ENCODE assay signal across 1 cellular context in the genomic region with DNA sequence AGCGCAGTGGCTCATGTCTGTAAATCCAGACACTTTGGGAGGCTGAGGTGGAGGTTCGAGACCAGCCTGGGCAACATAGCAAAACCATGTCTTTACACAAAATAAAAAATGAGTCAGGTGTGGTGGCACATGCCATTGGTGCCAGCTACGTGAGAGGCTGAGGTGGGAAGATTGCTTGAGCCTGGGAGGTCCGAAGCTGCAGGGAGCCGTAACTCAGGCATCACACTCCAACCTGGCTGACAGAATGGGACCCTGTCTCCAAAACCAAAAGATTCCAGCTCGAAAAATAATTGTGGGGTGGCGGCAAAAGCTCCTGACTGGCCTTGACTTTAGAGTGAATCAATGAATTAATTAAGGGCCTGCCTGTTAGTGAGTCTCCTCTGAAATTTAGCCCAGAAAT.
TF ChIP-seq lines count a peak whose summit lies in the region.

No MANE protein-coding gene starts in this region.

TF ChIP-seq in H1, 55 proteins besides CTCF, POLR2A, EP300 and RAD21:
- TF ChIP-seq SRF (IDR thresholded peaks at IDR 0.05; ENCODE audit: low read depth, low read length) (no peak), SP2 (IDR thresholded peaks at IDR 0.05; ENCODE audit: low read length) (no peak), POLR2AphosphoS5 (IDR thresholded peaks at IDR 0.05; ENCODE audit: low read depth, low read length) (no peak), SP4 (IDR thresholded peaks at IDR 0.05; ENCODE audit: low read length) (no peak), CBX5 (IDR thresholded peaks at IDR 0.05; ENCODE audit: low read depth, low read length) (no peak), GTF2F1 (IDR thresholded peaks at IDR 0.05; ENCODE audit: borderline replicate concordance, low read depth, low read length) (no peak), BCL11A (IDR thresholded peaks at IDR 0.05; ENCODE audit: low read depth in 2 of 2, low read length in 2 of 2) (no peak), CTBP2 (IDR thresholded peaks at IDR 0.05; ENCODE audit: borderline replicate concordance, insufficient read depth, insufficient read length, low read length) (no peak), CREB1 (IDR thresholded peaks at IDR 0.05) (no peak), CEBPB (IDR thresholded peaks at IDR 0.05; ENCODE audit: low read depth, low read length) (no peak), SAP30 (IDR thresholded peaks at IDR 0.05; ENCODE audit: insufficient read depth, insufficient replicate concordance, low read length) (no peak), NANOG (IDR thresholded peaks at IDR 0.05; ENCODE audit: insufficient read depth, low read depth, low read length, poor library complexity, severe bottlenecking) (no peak), SIX5 (IDR thresholded peaks at IDR 0.05; ENCODE audit: low read depth, low read length) (no peak)
- TF ChIP-seq, protein P1, sequence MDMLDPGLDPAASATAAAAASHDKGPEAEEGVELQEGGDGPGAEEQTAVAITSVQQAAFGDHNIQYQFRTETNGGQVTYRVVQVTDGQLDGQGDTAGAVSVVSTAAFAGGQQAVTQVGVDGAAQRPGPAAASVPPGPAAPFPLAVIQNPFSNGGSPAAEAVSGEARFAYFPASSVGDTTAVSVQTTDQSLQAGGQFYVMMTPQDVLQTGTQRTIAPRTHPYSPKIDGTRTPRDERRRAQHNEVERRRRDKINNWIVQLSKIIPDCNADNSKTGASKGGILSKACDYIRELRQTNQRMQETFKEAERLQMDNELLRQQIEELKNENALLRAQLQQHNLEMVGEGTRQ (IDR thresholded peaks at IDR 0.05; ENCODE audit: low read length): no peak
- TF ChIP-seq, protein P2, sequence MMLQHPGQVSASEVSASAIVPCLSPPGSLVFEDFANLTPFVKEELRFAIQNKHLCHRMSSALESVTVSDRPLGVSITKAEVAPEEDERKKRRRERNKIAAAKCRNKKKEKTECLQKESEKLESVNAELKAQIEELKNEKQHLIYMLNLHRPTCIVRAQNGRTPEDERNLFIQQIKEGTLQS (IDR thresholded peaks at IDR 0.05; ENCODE audit: insufficient read depth, low read depth, low read length): no peak
- TF ChIP-seq, protein P3, sequence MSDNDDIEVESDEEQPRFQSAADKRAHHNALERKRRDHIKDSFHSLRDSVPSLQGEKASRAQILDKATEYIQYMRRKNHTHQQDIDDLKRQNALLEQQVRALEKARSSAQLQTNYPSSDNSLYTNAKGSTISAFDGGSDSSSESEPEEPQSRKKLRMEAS (IDR thresholded peaks at IDR 0.05): no peak
- TF ChIP-seq, protein P4, sequence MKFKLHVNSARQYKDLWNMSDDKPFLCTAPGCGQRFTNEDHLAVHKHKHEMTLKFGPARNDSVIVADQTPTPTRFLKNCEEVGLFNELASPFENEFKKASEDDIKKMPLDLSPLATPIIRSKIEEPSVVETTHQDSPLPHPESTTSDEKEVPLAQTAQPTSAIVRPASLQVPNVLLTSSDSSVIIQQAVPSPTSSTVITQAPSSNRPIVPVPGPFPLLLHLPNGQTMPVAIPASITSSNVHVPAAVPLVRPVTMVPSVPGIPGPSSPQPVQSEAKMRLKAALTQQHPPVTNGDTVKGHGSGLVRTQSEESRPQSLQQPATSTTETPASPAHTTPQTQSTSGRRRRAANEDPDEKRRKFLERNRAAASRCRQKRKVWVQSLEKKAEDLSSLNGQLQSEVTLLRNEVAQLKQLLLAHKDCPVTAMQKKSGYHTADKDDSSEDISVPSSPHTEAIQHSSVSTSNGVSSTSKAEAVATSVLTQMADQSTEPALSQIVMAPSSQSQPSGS (IDR thresholded peaks at IDR 0.05; ENCODE audit: low read length): no peak
